8 cellular contexts compared by ENCODE assay signal in genomic region chr6:145816392-145816791, GRCh38. TPM values are rescaled to one million over a fixed set of nuclear protein-coding genes. Genes with fewer than 3 reads are reported as not detected.
DNase-seq lines count a peak whose midpoint lies in the region; ATAC-seq and TF ChIP-seq lines count a peak whose summit lies in the region.
"Had no signal": no experiment of that assay in that cellular context is flagged by ENCODE, and none has a peak within 500 bp of the region (broad histone marks: within the 10 kb centered on the region; RNA-seq: fewer than 3 reads in every experiment).

No MANE protein-coding gene starts in this region.

- no peaks in the 10 kb centered on the region for H3K27me3 ChIP-seq in CD8-positive, alpha-beta T cell (ENCODE audit: insufficient read depth, low read length)
- H3K27me3 ChIP-seq in ascending aorta (no peaks in the 10 kb centered on the region), vagina (no peaks in the 10 kb centered on the region), left lung (no peaks in the 10 kb centered on the region)

- POLR2A ChIA-PET in CD8-positive, alpha-beta T cell (lab: Charles Lee) = interaction anchor here (1.1 to 3.4 kb wide), 3 partner anchors 9 to 81 kb away, joined by 3 to 37 read pairs (median 7); partner anchors contain the start of gene EPM2A
- POLR2A ChIA-PET in HEK293T (lab: Yijun Ruan, JAX) = interaction anchor here (3.0 kb wide), 1 partner anchor 80 kb away, joined by 63 read pairs; the partner anchor contains the start of gene EPM2A

- H3K36me3 Mint-ChIP-seq in CD8-positive, alpha-beta T cell = peaks cover 4% of the 10 kb centered on the region
- no peaks in the 10 kb centered on the region for H3K36me3 Mint-ChIP-seq in natural killer cell

- H3K4me3 Mint-ChIP-seq in CD8-positive, alpha-beta T cell = peak overlapping the region; percentile 96
- peak overlapping the region; percentile 74 for H3K4me3 Mint-ChIP-seq in natural killer cell

- TF ChIP-seq POLR2A in vagina (IDR thresholded peaks at IDR 0.05) = no peak

- H3K4me3 ChIP-seq in CD8-positive, alpha-beta T cell (ENCODE audit: low read depth, low read length) = no peak overlapping the region
- H3K4me3 ChIP-seq in ascending aorta (no peak overlapping the region), vagina (no peak overlapping the region), left lung (no peak overlapping the region)

- peaks cover 35% of the 10 kb centered on the region for H3K4me1 ChIP-seq in CD8-positive, alpha-beta T cell (ENCODE audit: insufficient read depth, low read length)
- H3K4me1 ChIP-seq in ascending aorta (peaks cover 0 to 16% of the 10 kb centered on the region in 2 donors), vagina (peaks cover 34% of the 10 kb centered on the region), left lung (peaks cover 12 to 35% of the 10 kb centered on the region in 2 donors)

- DNase-seq in CD8-positive, alpha-beta T cell = no peak
- DNase-seq in HEK293T (ENCODE audit: extremely low spot score) = no peak
- DNase-seq in ascending aorta (ENCODE audit: low spot score in 2 of 2) = no peak
- no peak for DNase-seq in natural killer cell
- DNase-seq in vagina (ENCODE audit: extremely low spot score in 2 of 2) = no peak
- no peak for DNase-seq in left lung
- no peak for DNase-seq in NCI-H526 treated with DMSO at 0.1 percent for 48 hours (lab: John Stamatoyannopoulos, UW)
- DNase-seq: NCI-H1436 had no signal

- H3K36me3 ChIP-seq in CD8-positive, alpha-beta T cell (ENCODE audit: insufficient read depth, low read length) = no peaks in the 10 kb centered on the region
- H3K36me3 ChIP-seq in ascending aorta = no peaks in the 10 kb centered on the region
- no peaks in the 10 kb centered on the region for H3K36me3 ChIP-seq in vagina
- no peaks in the 10 kb centered on the region for H3K36me3 ChIP-seq in left lung

- H3K27ac Mint-ChIP-seq in CD8-positive, alpha-beta T cell = peak overlapping the region; percentile 37
- H3K27ac Mint-ChIP-seq in natural killer cell = peak overlapping the region; percentile 87 to 93

- H3K9me3 Mint-ChIP-seq in CD8-positive, alpha-beta T cell = no peaks in the 10 kb centered on the region
- no peaks in the 10 kb centered on the region for H3K9me3 Mint-ChIP-seq in natural killer cell

- H3K4me1 Mint-ChIP-seq in CD8-positive, alpha-beta T cell (ENCODE audit: low read depth) = peaks cover 45% of the 10 kb centered on the region
- H3K4me1 Mint-ChIP-seq in natural killer cell = peaks cover 44 to 57% of the 10 kb centered on the region in 2 donors

- no peak for TF ChIP-seq CTCF in CD8-positive, alpha-beta T cell (IDR thresholded peaks at IDR 0.05)
- TF ChIP-seq CTCF in ascending aorta (IDR thresholded peaks at IDR 0.05) = no peak
- TF ChIP-seq CTCF in natural killer cell (IDR thresholded peaks at IDR 0.05) = no peak
- TF ChIP-seq CTCF in vagina (IDR thresholded peaks at IDR 0.05) = no peak
- TF ChIP-seq CTCF in left lung (IDR thresholded peaks at IDR 0.05) = no peak

- ATAC-seq in CD8-positive, alpha-beta T cell = no peak
- ATAC-seq in natural killer cell (no peak), left lung (no peak)

- no peaks in the 10 kb centered on the region for H3K27me3 Mint-ChIP-seq in CD8-positive, alpha-beta T cell (ENCODE audit: low read depth)
- no peaks in the 10 kb centered on the region for H3K27me3 Mint-ChIP-seq in natural killer cell (ENCODE audit: low read depth in 2 of 2)

- CTCF ChIA-PET in CD8-positive, alpha-beta T cell (lab: Charles Lee) = no interaction called here
- CTCF ChIA-PET in HEK293T (lab: Yijun Ruan, JAX) = no interaction called here

- intact Hi-C loops in CD8-positive, alpha-beta T cell (cut with DNase I, micrococcal nuclease) = loop anchor here (5.0 to 10.0 kb wide), 4 partner anchors 46 to 1722 kb away; partner anchors contain the start of genes SF3B5 (in 1 of the 2) and STXBP5 (in 1 of the 2)
- intact Hi-C loops in ascending aorta (cut with DNase I) = loop anchor here (5.0 to 10.0 kb wide), 2 partner anchors 76 to 1388 kb away; partner anchors contain the start of gene STXBP5
- intact Hi-C loops in natural killer cell (cut with micrococcal nuclease) = loop anchor here (5.0 kb wide), 2 partner anchors 51 to 84 kb away; no protein-coding TSS in a partner anchor
- intact Hi-C loops in vagina (cut with DNase I) = loop anchor here (10.0 kb wide), 1 partner anchor 82 kb away; the partner anchor contains the start of gene EPM2A
- intact Hi-C loops in left lung (cut with DNase I) = loop anchor here in 1 of 2 donors (10.0 kb wide), 1 partner anchor 82 kb away; the partner anchor contains the start of gene EPM2A

- H3K27ac ChIP-seq in CD8-positive, alpha-beta T cell (ENCODE audit: low read depth, low read length) = no peak overlapping the region
- H3K27ac ChIP-seq in ascending aorta (peak overlapping the region; percentile 92 to 94), vagina (no peak overlapping the region), left lung (no peak overlapping the region)

- no peaks in the 10 kb centered on the region for H3K9me3 ChIP-seq in CD8-positive, alpha-beta T cell (ENCODE audit: low read length)
- H3K9me3 ChIP-seq in ascending aorta (no peaks in the 10 kb centered on the region), vagina (no peaks in the 10 kb centered on the region), left lung (no peaks in the 10 kb centered on the region)

TF ChIP-seq in HEK293T, 16 proteins besides CTCF, POLR2A, EP300 and RAD21:
- TF ChIP-seq LEF1 (IDR thresholded peaks at IDR 0.05; ENCODE audit: borderline replicate concordance) (no peak), PKNOX1 (IDR thresholded peaks at IDR 0.05) (peak; percentile 89)

RNA-seq across cellular contexts. Expression of gene FBXO30, which starts 1.8 kb away (rescaled TPM):
- 1 to 10 TPM; 1.5 to 1.7 TPM for total RNA-seq in CD8-positive, alpha-beta T cell
- 1.2 TPM for total RNA-seq in ascending aorta
- total RNA-seq in natural killer cell = 1 to 10 TPM; 3.4 to 6.4 (median 5.9) TPM
- total RNA-seq in vagina = 9.1 TPM
- total RNA-seq in left lung = 10 to 100 TPM in 1 of 2 donors, 1 to 10 TPM in 1; 7.7 to 11.3 TPM

Comparison
In these comparisons a context has a peak if more than half of its experiments do, and no peak if none do; other contexts are left out.
1. H3K27ac ChIP-seq: peak in ascending aorta (2 of 2); none in CD8-positive, alpha-beta T cell (single experiment), vagina (single experiment) and left lung (0 of 2).